In the genomic region with DNA sequence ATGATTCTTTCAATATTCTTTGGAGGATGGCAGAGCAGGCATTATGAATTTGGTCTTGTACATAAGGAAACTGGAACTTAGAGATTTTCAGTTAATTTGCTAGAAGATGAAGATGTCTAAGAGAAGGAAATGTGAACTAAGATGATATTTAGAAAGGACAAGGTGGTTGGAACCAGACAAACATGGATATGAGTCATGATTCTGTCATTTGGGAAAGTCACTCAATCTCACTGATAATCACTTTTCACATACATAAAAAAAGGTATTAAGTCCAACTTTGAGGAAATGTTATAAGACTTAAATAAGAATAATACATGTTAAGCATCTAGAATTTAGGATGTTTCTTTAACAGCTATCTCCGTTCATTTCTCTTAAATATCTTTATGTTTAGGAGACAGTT, we compare ENCODE assay signal across 7 cellular contexts.
DNase-seq lines count a peak whose midpoint lies in the region; ATAC-seq, FAIRE-seq and TF ChIP-seq lines count a peak whose summit lies in the region.
"Not testable (repeated sequence)": the region's sequence is repeated elsewhere in the genome, so short reads cannot be mapped to it uniquely, and the experiment has no call there.

No MANE protein-coding gene starts in this region.

- CTCF ChIA-PET in PC-3 (lab: Charles Lee); K562 (lab: Yijun Ruan, JAX; ENCODE audit: low intra/inter-chr PET ratio): not testable (repeated sequence)

- H3K4me2 ChIP-seq in PC-3 (ENCODE audit: low read length) = peak overlapping the region; percentile 54
- H3K4me2 ChIP-seq in astrocyte (ENCODE audit: low read length); K562 (ENCODE audit: insufficient read depth, low read length); keratinocyte (ENCODE audit: control insufficient read depth, extremely low read depth, insufficient read depth, low read depth, low read length): not testable (repeated sequence)

- peak; percentile 79 for ATAC-seq in PC-3
- ATAC-seq in K562 = not testable (repeated sequence)

- not testable (repeated sequence) for H3K27me3 ChIP-seq in PC-3 (ENCODE audit: low read length); astrocyte (ENCODE audit: insufficient read depth, low read length); K562 (ENCODE audit: control insufficient read depth in 2 of 2, insufficient read depth in 2 of 2, low read length in 2 of 2); keratinocyte (ENCODE audit: control insufficient read depth, extremely low read depth, insufficient read depth, low read length)

- TF ChIP-seq POLR2A in H54 (IDR thresholded peaks at IDR 0.05; ENCODE audit: low read depth, low read length); K562 (conservative IDR thresholded peaks at IDR 0.05): not testable (repeated sequence)

- not testable (repeated sequence) for BruUV-seq in PC-3 (replicated peaks; lab: Mats Ljungman, UMichigan); K562 (replicated peaks; lab: Mats Ljungman, UMichigan)

- intact Hi-C loops in PC-3 (cut with micrococcal nuclease); K562 (cut with micrococcal nuclease): not testable (repeated sequence)

- not testable (repeated sequence) for TF ChIP-seq RAD21 in K562 (CRISPR knock-in tag; conservative IDR thresholded peaks at IDR 0.05 in 1 of 2, IDR thresholded peaks at IDR 0.05 in 1 of 2)

- not testable (repeated sequence) for H3K9me3 Mint-ChIP-seq in astrocyte (ENCODE audit: unreplicated experiment)

- H3K27me3 Mint-ChIP-seq in astrocyte (ENCODE audit: low read depth, unreplicated experiment) = not testable (repeated sequence)

- in situ Hi-C loops in K562 (cut with MboI) = not testable (repeated sequence)

- not testable (repeated sequence) for TF ChIP-seq EP300 in K562 (IDR thresholded peaks at IDR 0.05; ENCODE audit: low read length)

- not testable (repeated sequence) for H3K36me3 ChIP-seq in PC-3 (ENCODE audit: low read depth, low read length); astrocyte (ENCODE audit: insufficient read depth, low read length); K562 (ENCODE audit: control insufficient read depth, insufficient read depth, low read length); keratinocyte (ENCODE audit: control insufficient read depth in 2 of 2, extremely low read depth in 1 of 2, insufficient read depth in 2 of 2, low read length in 2 of 2)

- not testable (repeated sequence) for H3K9me1 ChIP-seq in K562 (ENCODE audit: control insufficient read depth, insufficient read depth, low read length); keratinocyte (ENCODE audit: control insufficient read depth, extremely low read depth, insufficient read depth, low read length)

- peak; percentile 82 for FAIRE-seq in H54 (lab: Jason Lieb, UNC)
- FAIRE-seq in astrocyte (lab: Jason Lieb, UNC); K562 (lab: Jason Lieb, UNC): not testable (repeated sequence)
- peak; percentile 28 for FAIRE-seq in colon (lab: Jason Lieb, UNC)
- FAIRE-seq in keratinocyte (lab: Jason Lieb, UNC) = peak; percentile 26

- H3K4me1 ChIP-seq in PC-3 (ENCODE audit: insufficient read depth, low read length) = peaks cover 17% of the 10 kb centered on the region
- not testable (repeated sequence) for H3K4me1 ChIP-seq in astrocyte (ENCODE audit: insufficient read depth, low read length); K562 (replicated peaks in 1 of 2; ENCODE audit: control insufficient read depth in 2 of 2, insufficient read depth in 2 of 2, low read length in 2 of 2); keratinocyte (ENCODE audit: control insufficient read depth, extremely low read depth, insufficient read depth, low read length)

- not testable (repeated sequence) for H3K4me3 Mint-ChIP-seq in astrocyte (ENCODE audit: unreplicated experiment)

- dilution Hi-C loops in keratinocyte (cut with MboI; ENCODE audit: extremely low pct_ligation_motif_present, low sequenced_read_pairs) = not testable (repeated sequence)

- not testable (repeated sequence) for H4K20me1 ChIP-seq in PC-3 (ENCODE audit: low read length); astrocyte (ENCODE audit: insufficient read depth, low read length); K562 (replicated peaks; ENCODE audit: control insufficient read depth, insufficient read depth, low read length); keratinocyte (ENCODE audit: control insufficient read depth, extremely low read depth, insufficient read depth, low read length)

- not testable (repeated sequence) for H3K79me2 ChIP-seq in PC-3 (ENCODE audit: low read length); astrocyte (ENCODE audit: insufficient read depth, low read length); K562 (ENCODE audit: control insufficient read depth, insufficient read depth, low read length); keratinocyte (ENCODE audit: control insufficient read depth, insufficient read depth, low read length)

- not testable (repeated sequence) for H3K9ac ChIP-seq in PC-3 (ENCODE audit: low read length); astrocyte (ENCODE audit: low read length); K562 (ENCODE audit: insufficient read depth in 1 of 2, low read depth in 2 of 2, low read length in 2 of 2); keratinocyte (ENCODE audit: control insufficient read depth, extremely low read depth, insufficient read depth, low read length)

- H3F3A ChIP-seq in PC-3 (ENCODE audit: low read length, unreplicated experiment) = not testable (repeated sequence)

- H3K36me3 Mint-ChIP-seq in astrocyte (ENCODE audit: low read depth, unreplicated experiment) = not testable (repeated sequence)

- not testable (repeated sequence) for H2AFZ ChIP-seq in PC-3 (ENCODE audit: low read length); astrocyte (ENCODE audit: low read depth, low read length); K562 (ENCODE audit: low read depth, low read length); keratinocyte (ENCODE audit: control insufficient read depth, low read length)

- TF ChIP-seq CTCF in PC-3 (conservative IDR thresholded peaks at IDR 0.05; ENCODE audit: low read depth, low read length); astrocyte (IDR thresholded peaks at IDR 0.05; ENCODE audit: insufficient read depth, low read depth, low read length); K562 (IDR thresholded peaks at IDR 0.05 in 2 of 3, conservative IDR thresholded peaks at IDR 0.05 in 1 of 3; ENCODE audit: insufficient read depth in 2 of 3, low read depth in 1 of 3, low read length in 3 of 3); keratinocyte (optimal IDR thresholded peaks at IDR 0.05 in 1 of 3, IDR thresholded peaks at IDR 0.05 in 1 of 3, conservative IDR thresholded peaks at IDR 0.05 in 1 of 3; ENCODE audit: extremely low read depth in 1 of 3, insufficient read depth in 2 of 3, low read length in 3 of 3): not testable (repeated sequence)

- H3K27ac Mint-ChIP-seq in astrocyte (ENCODE audit: unreplicated experiment) = peak overlapping the region; percentile 26

- POLR2A ChIA-PET in PC-3 (lab: Charles Lee; ENCODE audit: unreplicated experiment) = interaction anchor here (0.6 kb wide), 1 partner anchor 108 kb away, joined by 3 read pairs; no protein-coding TSS in a partner anchor
- POLR2A ChIA-PET in K562 (lab: Yijun Ruan, JAX) = not testable (repeated sequence)

- not testable (repeated sequence) for H3K4me3 ChIP-seq in PC-3 (ENCODE audit: low read length); astrocyte (ENCODE audit: insufficient read depth, low read depth, low read length); K562; keratinocyte (ENCODE audit: control insufficient read depth in 2 of 3, extremely low read depth in 1 of 3, insufficient read depth in 2 of 3, low read depth in 1 of 3, low read length in 3 of 3)

- H3K9me2 ChIP-seq in PC-3 (replicated peaks; ENCODE audit: low read length) = not testable (repeated sequence)

- DNase-seq in A172 (ENCODE audit: low spot score) = peak; percentile 6
- DNase-seq in H54 (ENCODE audit: insufficient read length, low spot score); astrocyte (ENCODE audit: low read depth); K562 (ENCODE audit: extremely low read depth in 1 of 4, low spot score in 3 of 4); keratinocyte (ENCODE audit: low read depth, low spot score): not testable (repeated sequence)
- peak; percentile 77 for DNase-seq in PC-3

- H3K4me1 Mint-ChIP-seq in astrocyte (ENCODE audit: low read depth, unreplicated experiment) = not testable (repeated sequence)

- not testable (repeated sequence) for H3K9me3 ChIP-seq in PC-3 (ENCODE audit: low read length); astrocyte (ENCODE audit: insufficient read depth, low read depth, low read length); K562 (replicated peaks; ENCODE audit: control insufficient read depth, insufficient read depth, low read depth, low read length); keratinocyte (ENCODE audit: control insufficient read depth, low read depth, low read length)

- WGBS in K562 (ENCODE audit: insufficient coverage, low coverage, missing lambda C conversion rate) = 0% methylated on average over 1 of the region's 1 CpG

- H3K27ac ChIP-seq in PC-3 (ENCODE audit: low read length) = peak overlapping the region; percentile 54
- not testable (repeated sequence) for H3K27ac ChIP-seq in astrocyte (ENCODE audit: low read depth, low read length); K562 (ENCODE audit: extremely low read depth, low read depth, low read length); keratinocyte (ENCODE audit: control insufficient read depth, insufficient read depth, low read length)

TF ChIP-seq in K562, 482 proteins besides CTCF, POLR2A, EP300 and RAD21:
- peak; percentile 30; the same call in 1 of the 2 replicates for TF ChIP-seq FOSL1 (tag; conservative IDR thresholded peaks at IDR 0.05)
